ENCODE assay signal across 12 cellular contexts in genomic region chr10:3995302-3996210, GRCh38.
A peak's percentile ranks its signal among the peaks of the same experiment; 100 is the strongest.
DNase-seq lines count a peak whose midpoint lies in the region; ATAC-seq and TF ChIP-seq lines count a peak whose summit lies in the region.
"Had no signal": no experiment of that assay in that cellular context is flagged by ENCODE, and none has a peak within 500 bp of the region (broad histone marks: within the 10 kb centered on the region; RNA-seq: fewer than 3 reads in every experiment).

No MANE protein-coding gene starts in this region.

- H3K36me3 Mint-ChIP-seq in HFFc6 (ENCODE audit: low read depth), result peaks cover 11% of the 10 kb centered on the region
- H3K36me3 Mint-ChIP-seq in stimulated activated effector memory CD8-positive, alpha-beta T cell treated with anti-CD3 and anti-CD28 coated beads, Interleukin-12 subunit alpha, Interleukin-12 subunit beta, amount 100 ng/mL, for 72 hours, result no peaks in the 10 kb centered on the region

- H3K4me3 Mint-ChIP-seq in HFFc6, result peak overlapping the region; percentile 54
- no peak overlapping the region for H3K4me3 Mint-ChIP-seq in stimulated activated effector memory CD8-positive, alpha-beta T cell treated with anti-CD3 and anti-CD28 coated beads, Interleukin-12 subunit alpha, Interleukin-12 subunit beta, amount 100 ng/mL, for 72 hours
- H3K4me3 Mint-ChIP-seq: nephron had no signal

- in situ Hi-C loops in brain microvascular endothelial cell (cut with HindIII; ENCODE audit: low pct_ligation_motif_present, low sequenced_read_pairs) (no loop called here), GM13976 (cut with MboI; ENCODE audit: low sequenced_read_pairs, unreplicated experiment) (no loop called here)

- intact Hi-C loops in Right ventricle myocardium superior (cut with DNase I), result no loop called here

- H3K27me3 Mint-ChIP-seq in HFFc6 (ENCODE audit: insufficient read depth), result no peaks in the 10 kb centered on the region; the same call in 1 of the 2 replicates

- peak overlapping the region; percentile 77 for H3K27ac Mint-ChIP-seq in HFFc6
- H3K27ac Mint-ChIP-seq in stimulated activated effector memory CD8-positive, alpha-beta T cell treated with anti-CD3 and anti-CD28 coated beads, Interleukin-12 subunit alpha, Interleukin-12 subunit beta, amount 100 ng/mL, for 72 hours, result peak overlapping the region; percentile 32

- DNase-seq in HFFc6 (peak; percentile 72), brain microvascular endothelial cell (peak; percentile 64), glomerular endothelial cell (ENCODE audit: extremely low read depth, low read depth, low spot score) (peak; percentile 22), NCI-H2029 treated with DMSO at 0.1 percent for 48 hours (lab: John Stamatoyannopoulos, UW) (no peak), Right ventricle myocardium superior (no peak), GM13976 (ENCODE audit: low spot score) (no peak), NCI-H345 treated with DMSO at 0.1 percent for 48 hours (lab: John Stamatoyannopoulos, UW; ENCODE audit: unreplicated experiment) (no peak)
- DNase-seq in stimulated activated effector memory CD8-positive, alpha-beta T cell treated with anti-CD3 and anti-CD28 coated beads, Interleukin-12 subunit alpha, Interleukin-12 subunit beta, amount 100 ng/mL, for 72 hours (ENCODE audit: low spot score in 2 of 2), result no peak
- DNase-seq: activated CD4-positive, alpha-beta T cell treated with anti-CD3 and anti-CD28 coated beads for 48 hours; kidney had no signal

- peaks cover 11% of the 10 kb centered on the region for H3K9me3 Mint-ChIP-seq in HFFc6
- peaks cover 7% of the 10 kb centered on the region for H3K9me3 Mint-ChIP-seq in stimulated activated effector memory CD8-positive, alpha-beta T cell treated with anti-CD3 and anti-CD28 coated beads, Interleukin-12 subunit alpha, Interleukin-12 subunit beta, amount 100 ng/mL, for 72 hours

- TF ChIP-seq CTCF in HFFc6 (IDR thresholded peaks at IDR 0.05), result no peak
- no peak for TF ChIP-seq CTCF in brain microvascular endothelial cell (IDR thresholded peaks at IDR 0.05; ENCODE audit: low read depth, low read length, missing control alignments)
- no peak for TF ChIP-seq CTCF in GM13976 (IDR thresholded peaks at IDR 0.05; ENCODE audit: borderline replicate concordance, control extremely low read depth, extremely low read depth, insufficient read depth, missing control alignments)

- no peak overlapping the region for H3K4me3 ChIP-seq in brain microvascular endothelial cell (ENCODE audit: low read depth, low read length)
- H3K4me3 ChIP-seq: tibial nerve had no signal

- H3K27me3 ChIP-seq in brain microvascular endothelial cell (replicated peaks), result no peaks in the 10 kb centered on the region
- H3K27me3 ChIP-seq: tibial nerve had no signal

- peaks cover 31% of the 10 kb centered on the region for H3K4me1 Mint-ChIP-seq in HFFc6 (ENCODE audit: low read depth)
- H3K4me1 Mint-ChIP-seq in stimulated activated effector memory CD8-positive, alpha-beta T cell treated with anti-CD3 and anti-CD28 coated beads, Interleukin-12 subunit alpha, Interleukin-12 subunit beta, amount 100 ng/mL, for 72 hours, result peaks cover 11% of the 10 kb centered on the region

- no peak for ATAC-seq in stimulated activated effector memory CD8-positive, alpha-beta T cell treated with anti-CD3 and anti-CD28 coated beads, Interleukin-12 subunit alpha, Interleukin-12 subunit beta, amount 100 ng/mL, for 72 hours
- no peak for ATAC-seq in Right ventricle myocardium superior (ENCODE audit: poor library complexity)

- no peaks in the 10 kb centered on the region for H3K36me3 ChIP-seq in brain microvascular endothelial cell (replicated peaks)
- H3K36me3 ChIP-seq: tibial nerve had no signal

- peak overlapping the region; percentile 8 for H3K27ac ChIP-seq in brain microvascular endothelial cell
- H3K27ac ChIP-seq: tibial nerve had no signal

Comparison
In these comparisons a context has a peak if more than half of its experiments do, and no peak if none do; other contexts are left out.
1. DNase-seq: peak in HFFc6 (single experiment), brain microvascular endothelial cell (single experiment) and glomerular endothelial cell (single experiment); none in stimulated activated effector memory CD8-positive, alpha-beta T cell treated with anti-CD3 and anti-CD28 coated beads, Interleukin-12 subunit alpha, Interleukin-12 subunit beta, amount 100 ng/mL, for 72 hours (0 of 2), NCI-H2029 treated with DMSO at 0.1 percent for 48 hours (single experiment), Right ventricle myocardium superior (single experiment), GM13976 (single experiment) and NCI-H345 treated with DMSO at 0.1 percent for 48 hours (single experiment).